In genomic region chr3:100877286-100877685, GRCh38 we compare ENCODE assay signal across 32 cellular contexts.
"Had no signal": no experiment of that assay in that cellular context is flagged by ENCODE, and none has a peak within 500 bp of the region (broad histone marks: within the 10 kb centered on the region; RNA-seq: fewer than 3 reads in every experiment).

No MANE protein-coding gene starts in this region.

- H3K9me3 ChIP-seq: adrenal gland, breast epithelium had no signal

- H3K36me3 Mint-ChIP-seq: activated naive CD8-positive, alpha-beta T cell treated with anti-CD3 and anti-CD28 coated beads for 36 hours; brain; WTC11 had no signal

- H3K9me3 Mint-ChIP-seq: activated CD4-positive, alpha-beta T cell treated with anti-CD3 and anti-CD28 coated beads, Interleukin-2, amount 10 ng/mL, durations not matched to agents 7 days and 5 days; activated CD8-positive, alpha-beta T cell treated with anti-CD3 and anti-CD28 coated beads for 36 hours; activated naive CD8-positive, alpha-beta T cell treated with anti-CD3 and anti-CD28 coated beads for 36 hours; activated naive CD8-positive, alpha-beta T cell treated with anti-CD3 and anti-CD28 coated beads, Interleukin-2, amount 50 U/mL, for 24 hours; activated T-cell treated with anti-CD3 and anti-CD28 coated beads, Interleukin-2, amount 50 U/mL, for 4 hours; activated T-helper 17 cell treated with anti-CD3 and anti-CD28 coated beads, Interleukin-2, amount 50 U/mL, for 72 hours; brain; central memory CD8-positive, alpha-beta T cell; dendritic cell treated with granulocyte-macrophage colony-stimulating factor and Interleukin-4, amounts not matched to agents 40 ng/mL and 50 ng/mL, for 4 days; endodermal cell; WTC11 had no signal

- H3K27ac Mint-ChIP-seq: activated CD4-positive, alpha-beta T cell treated with anti-CD3 and anti-CD28 coated beads, Interleukin-2, amount 10 ng/mL, durations not matched to agents 7 days and 5 days; activated CD8-positive, alpha-beta T cell treated with anti-CD3 and anti-CD28 coated beads for 36 hours; activated naive CD8-positive, alpha-beta T cell treated with anti-CD3 and anti-CD28 coated beads for 36 hours; activated naive CD8-positive, alpha-beta T cell treated with anti-CD3 and anti-CD28 coated beads, Interleukin-2, amount 50 U/mL, for 24 hours; activated T-helper 17 cell treated with anti-CD3 and anti-CD28 coated beads, Interleukin-2, amount 50 U/mL, for 72 hours; brain; dendritic cell treated with granulocyte-macrophage colony-stimulating factor and Interleukin-4, amounts not matched to agents 40 ng/mL and 50 ng/mL, for 4 days; endodermal cell; WTC11 had no signal

- H3K4me3 ChIP-seq: adrenal gland, breast epithelium, cardiac muscle cell, coronary artery, dorsolateral prefrontal cortex had no signal

- H3K4me1 ChIP-seq: adrenal gland, breast epithelium had no signal

- H3K27ac ChIP-seq: adrenal gland, breast epithelium, cardiac muscle cell, dorsolateral prefrontal cortex, VCaP had no signal

- H3K27me3 ChIP-seq: adrenal gland, breast epithelium, cardiac muscle cell had no signal

- H3K4me1 Mint-ChIP-seq: activated CD4-positive, alpha-beta T cell treated with anti-CD3 and anti-CD28 coated beads, Interleukin-2, amount 10 ng/mL, durations not matched to agents 7 days and 5 days; activated naive CD8-positive, alpha-beta T cell treated with anti-CD3 and anti-CD28 coated beads for 36 hours; activated naive CD8-positive, alpha-beta T cell treated with anti-CD3 and anti-CD28 coated beads, Interleukin-2, amount 50 U/mL, for 24 hours; activated T-helper 17 cell treated with anti-CD3 and anti-CD28 coated beads, Interleukin-2, amount 50 U/mL, for 72 hours; central memory CD8-positive, alpha-beta T cell; endodermal cell had no signal

- H3K36me3 ChIP-seq: adrenal gland, breast epithelium, cardiac muscle cell had no signal

- ATAC-seq: activated CD8-positive, alpha-beta T cell treated with anti-CD3 and anti-CD28 coated beads for 36 hours; activated naive CD8-positive, alpha-beta T cell treated with anti-CD3 and anti-CD28 coated beads, Interleukin-2, amount 50 U/mL, for 24 hours; activated T-cell treated with anti-CD3 and anti-CD28 coated beads, Interleukin-2, amount 50 U/mL, for 4 hours; activated T-helper 17 cell treated with anti-CD3 and anti-CD28 coated beads, Interleukin-2, amount 50 U/mL, for 72 hours; esophagus mucosa; WTC11 had no signal

- H3K4me3 Mint-ChIP-seq: activated CD4-positive, alpha-beta T cell treated with anti-CD3 and anti-CD28 coated beads, Interleukin-2, amount 10 ng/mL, durations not matched to agents 7 days and 5 days; activated CD8-positive, alpha-beta T cell treated with anti-CD3 and anti-CD28 coated beads for 36 hours; activated naive CD8-positive, alpha-beta T cell treated with anti-CD3 and anti-CD28 coated beads for 36 hours; activated naive CD8-positive, alpha-beta T cell treated with anti-CD3 and anti-CD28 coated beads, Interleukin-2, amount 50 U/mL, for 24 hours; activated T-cell treated with anti-CD3 and anti-CD28 coated beads, Interleukin-2, amount 50 U/mL, for 4 hours; activated T-helper 17 cell treated with anti-CD3 and anti-CD28 coated beads, Interleukin-2, amount 50 U/mL, for 72 hours; brain; central memory CD8-positive, alpha-beta T cell; dendritic cell treated with granulocyte-macrophage colony-stimulating factor and Interleukin-4, amounts not matched to agents 40 ng/mL and 50 ng/mL, for 4 days; endodermal cell; WTC11 had no signal

- DNase-seq: activated CD4-positive, alpha-beta T cell treated with anti-CD3 and anti-CD28 coated beads for 1 hour; activated CD4-positive, alpha-beta T cell treated with anti-CD3 and anti-CD28 coated beads for 4 hours; activated CD4-positive, alpha-beta T cell treated with anti-CD3 and anti-CD28 coated beads, Interleukin-2, amount 10 ng/mL, durations not matched to agents 7 days and 5 days; activated CD4-positive, alpha-beta T cell treated with anti-CD3 and anti-CD28 coated beads, Interleukin-2, amount 50 U/mL, for 4 hours; activated CD8-positive, alpha-beta memory T cell treated with anti-CD3 and anti-CD28 coated beads for 24 hours; activated CD8-positive, alpha-beta T cell treated with anti-CD3 and anti-CD28 coated beads for 36 hours; activated effector memory CD4-positive, alpha-beta T cell treated with Interleukin-2 at 50 U/mL for 16 hours; activated gamma-delta T cell treated with Interleukin-2 at 50 U/mL for 16 hours; activated naive CD4-positive, alpha-beta T cell treated with anti-CD3 and anti-CD28 coated beads, Interleukin-2, amount 50 U/mL, for 16 hours; activated naive CD4-positive, alpha-beta T cell treated with Interleukin-2 at 50 U/mL for 16 hours; activated naive CD8-positive, alpha-beta T cell treated with anti-CD3 and anti-CD28 coated beads for 36 hours; activated naive CD8-positive, alpha-beta T cell treated with anti-CD3 and anti-CD28 coated beads, Interleukin-2, amount 50 U/mL, for 24 hours; activated T-cell treated with anti-CD3 and anti-CD28 coated beads, Interleukin-2, amount 50 U/mL, for 4 hours; adrenal gland; amygdala; aorta; dorsolateral prefrontal cortex; effector memory CD4-positive, alpha-beta T cell; endodermal cell; foreskin fibroblast; glutamatergic neuron; T-helper 2 cell had no signal
